11 cellular contexts compared by ENCODE assay signal in genomic region chr7:44032031-44032430, GRCh38. TPM values are rescaled to one million over a fixed set of nuclear protein-coding genes. Genes with fewer than 3 reads are reported as not detected.
"Had no signal": no experiment of that assay in that cellular context is flagged by ENCODE, and none has a peak within 500 bp of the region (broad histone marks: within the 10 kb centered on the region; RNA-seq: fewer than 3 reads in every experiment).

No MANE protein-coding gene starts in this region.

RNA-seq across cellular contexts. Expression of gene PGAM2, which starts 33.3 kb away (rescaled TPM):
- total RNA-seq: pulmonary artery endothelial cell, smooth muscle cell had no signal

RNA-seq across cellular contexts. Expression of gene SPDYE1, which starts 34.3 kb away (rescaled TPM):
- total RNA-seq: occipital lobe, osteoblast, pulmonary artery endothelial cell, right atrium auricular region, sciatic nerve, smooth muscle cell, spleen, suprapubic skin, transverse colon, urinary bladder, uterus had no signal
